Comparison of ENCODE assay signal across 1 cellular context in genomic region chrY:13338694-13339093, GRCh38.
TF ChIP-seq lines count a peak whose summit lies in the region.

No MANE protein-coding gene starts in this region.

TF ChIP-seq in HepG2, 621 proteins besides CTCF, POLR2A, EP300 and RAD21 (continued from another document):
- TF ChIP-seq ZNF646 (CRISPR knock-in tag; IDR thresholded peaks at IDR 0.05) (no peak), ZNF282 (IDR thresholded peaks at IDR 0.05; ENCODE audit: partially characterized antibody) (no peak), ZKSCAN1 (IDR thresholded peaks at IDR 0.05; ENCODE audit: low read length) (no peak)
